In the genomic region with DNA sequence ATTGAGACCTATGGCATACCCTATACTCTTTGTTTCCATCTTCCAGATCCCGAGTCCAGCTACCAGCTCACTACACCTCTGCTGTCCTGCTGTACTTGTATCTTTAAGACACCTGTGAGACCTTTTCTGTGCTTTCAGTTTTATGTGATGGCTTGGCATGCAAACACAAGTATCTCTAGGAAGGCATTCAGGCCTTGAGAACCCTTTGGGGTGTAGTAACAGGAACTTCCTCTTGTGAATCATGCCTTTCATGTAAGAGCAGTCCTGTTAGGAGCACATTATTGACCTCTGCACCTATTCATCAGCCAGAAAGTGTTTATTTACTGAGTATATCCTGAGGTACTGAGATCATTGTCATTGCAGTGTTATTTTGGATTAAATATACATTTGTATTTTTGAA, we compare ENCODE assay signal across 8 cellular contexts.
DNase-seq lines count a peak whose midpoint lies in the region; ATAC-seq and TF ChIP-seq lines count a peak whose summit lies in the region.

No MANE protein-coding gene starts in this region.

- no peaks in the 10 kb centered on the region for H3K27me3 ChIP-seq in H7 (ENCODE audit: control insufficient read depth, insufficient read depth, low read length)

- ATAC-seq in GM21390 (IDR thresholded peaks at IDR 0.05; ENCODE audit: unreplicated experiment), result peak; percentile 81
- peak; percentile 71 for ATAC-seq in HG03432 (IDR thresholded peaks at IDR 0.05; ENCODE audit: unreplicated experiment)

- H3K27me3 Mint-ChIP-seq in glutamatergic neuron (ENCODE audit: unreplicated experiment), result no peaks in the 10 kb centered on the region

- TF ChIP-seq CTCF in GM12864 (IDR thresholded peaks at IDR 0.05; ENCODE audit: low read depth, low read length, missing control alignments), result peak; percentile 4
- TF ChIP-seq CTCF in epithelial cell of esophagus (IDR thresholded peaks at IDR 0.05; ENCODE audit: insufficient read depth, low read depth, low read length, missing control alignments), result no peak
- no peak for TF ChIP-seq CTCF in glutamatergic neuron (IDR thresholded peaks at IDR 0.05; ENCODE audit: partially characterized antibody, unreplicated experiment)

- DNase-seq in GM12864 (ENCODE audit: low read depth), result peak; percentile 92
- peak; percentile 90 for DNase-seq in epithelial cell of esophagus (ENCODE audit: low read depth)
- DNase-seq in glutamatergic neuron, result no peak
- DNase-seq in activated effector memory CD4-positive, alpha-beta T cell treated with anti-CD3 and anti-CD28 coated beads, Interleukin-2, amount 50 U/mL, for 16 hours, result no peak
- DNase-seq in H7, result no peak
- no peak for DNase-seq in COLO829 (ENCODE audit: low spot score)

- H3K4me3 Mint-ChIP-seq in glutamatergic neuron (ENCODE audit: unreplicated experiment), result no peak overlapping the region

- H3K9me3 Mint-ChIP-seq in glutamatergic neuron (ENCODE audit: unreplicated experiment), result no peaks in the 10 kb centered on the region

- no peak overlapping the region for H3K27ac Mint-ChIP-seq in glutamatergic neuron (ENCODE audit: unreplicated experiment)

- H3K36me3 Mint-ChIP-seq in glutamatergic neuron (ENCODE audit: unreplicated experiment), result no peaks in the 10 kb centered on the region

- no peaks in the 10 kb centered on the region for H3K4me1 Mint-ChIP-seq in glutamatergic neuron (ENCODE audit: low read depth, unreplicated experiment)

- H3K4me3 ChIP-seq in GM12864 (ENCODE audit: low read depth, low read length), result peak overlapping the region; percentile 14; the same call in 1 of the 2 replicates
- H3K4me3 ChIP-seq in epithelial cell of esophagus (ENCODE audit: low read length), result no peak overlapping the region
- H3K4me3 ChIP-seq in H7 (ENCODE audit: insufficient read depth, low read depth, low read length), result no peak overlapping the region

- no peaks in the 10 kb centered on the region for H3K36me3 ChIP-seq in H7 (replicated peaks; ENCODE audit: control insufficient read depth, insufficient read depth, low read length)

Comparison
In these comparisons a context has a peak if more than half of its experiments do, and no peak if none do; other contexts are left out.
1. DNase-seq: peak in GM12864 (single experiment) and epithelial cell of esophagus (single experiment); none in glutamatergic neuron (single experiment), activated effector memory CD4-positive, alpha-beta T cell treated with anti-CD3 and anti-CD28 coated beads, Interleukin-2, amount 50 U/mL, for 16 hours (single experiment), H7 (single experiment) and COLO829 (single experiment).